In the genomic region with DNA sequence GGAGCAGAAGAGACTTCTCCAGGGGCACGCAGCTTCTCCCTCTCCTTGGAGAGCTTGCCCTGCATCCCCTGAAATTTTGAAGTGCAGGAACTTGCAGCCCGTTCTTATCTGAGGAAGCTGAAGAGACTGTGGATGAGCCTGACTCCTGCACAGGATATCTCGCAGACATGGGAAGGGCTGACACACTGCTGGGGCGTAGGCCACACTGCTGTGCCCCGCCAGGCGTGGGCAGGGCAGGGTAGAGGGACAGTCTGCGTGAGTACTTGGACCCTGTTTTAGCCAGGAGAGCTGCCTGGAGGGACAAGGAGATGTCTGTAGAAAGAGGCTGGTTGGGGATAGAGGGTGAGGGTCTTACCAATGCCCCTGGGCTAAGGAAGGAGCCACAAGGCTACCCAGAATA, we compare ENCODE assay signal across 18 cellular contexts.
"Had no signal": no experiment of that assay in that cellular context is flagged by ENCODE, and none has a peak within 500 bp of the region (broad histone marks: within the 10 kb centered on the region; RNA-seq: fewer than 3 reads in every experiment).

No MANE protein-coding gene starts in this region.

- FAIRE-seq: RCC 7860 had no signal

- H3K27me3 ChIP-seq: SJSA1 had no signal

- DNase-seq: MM.1S, NCI-H1092 treated with DMSO at 0.1 percent for 48 hours, NCI-H1436, NCI-H187, NCI-H2029, NCI-H2081 treated with DMSO at 0.1 percent for 48 hours, NCI-H2171, NCI-H226, NCI-H510A, NCI-H524 treated with DMSO at 0.1 percent for 48 hours, NCI-H69, NCI-H774, Right ventricle myocardium superior, RPMI8226, SIG-M5 had no signal

- H3K9me3 ChIP-seq: SJSA1 had no signal

- H3K4me3 ChIP-seq: SJSA1, SK-N-MC had no signal

- H3K36me3 ChIP-seq: SJSA1 had no signal

- H3K4me1 ChIP-seq: SJSA1 had no signal

- H3K27ac ChIP-seq: SJSA1, SK-N-MC had no signal
